ENCODE assay signal across 10 cellular contexts in the genomic region with DNA sequence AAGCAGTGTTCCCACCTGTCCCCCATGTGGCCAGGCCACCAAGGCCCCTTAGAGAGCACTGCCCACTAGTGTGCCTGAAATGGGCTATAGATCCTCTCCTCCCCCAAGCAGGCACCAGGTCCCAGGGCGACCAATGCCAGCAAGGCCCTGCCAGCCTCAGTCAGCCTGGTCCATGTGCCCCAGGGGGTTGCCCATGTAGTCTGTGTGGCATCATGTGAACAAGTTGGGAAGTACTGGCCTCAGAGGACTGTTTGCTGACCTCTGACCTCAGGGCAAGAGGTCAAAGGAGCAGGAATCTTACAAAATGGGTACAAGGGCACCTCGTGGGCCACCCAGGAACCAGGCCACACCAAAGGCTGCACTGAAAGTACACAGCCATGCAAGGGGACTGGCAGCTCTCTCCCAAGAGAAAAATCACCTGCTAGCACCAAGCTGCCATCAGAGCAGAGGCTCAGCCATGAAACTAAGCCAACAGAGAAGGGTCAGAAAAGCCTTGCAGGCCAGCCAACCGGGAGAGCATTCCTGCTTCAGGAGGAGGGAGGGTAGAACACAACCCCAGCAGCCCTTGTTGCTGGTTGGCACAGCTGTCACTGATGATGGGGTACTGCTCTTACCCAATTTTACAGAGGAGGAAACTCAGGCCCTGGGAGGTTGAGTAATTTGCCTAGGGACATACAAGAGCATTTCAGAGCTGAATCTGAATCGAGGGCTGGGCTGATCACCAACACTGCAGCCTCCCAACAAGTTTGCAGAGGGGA. TPM values are rescaled to one million over a fixed set of nuclear protein-coding genes. Genes with fewer than 3 reads are reported as not detected.
DNase-seq lines count a peak whose midpoint lies in the region; ATAC-seq and TF ChIP-seq lines count a peak whose summit lies in the region.
"Had no signal": no experiment of that assay in that cellular context is flagged by ENCODE, and none has a peak within 500 bp of the region (broad histone marks: within the 10 kb centered on the region; RNA-seq: fewer than 3 reads in every experiment).

No MANE protein-coding gene starts in this region.

- peaks cover 46% of the 10 kb centered on the region for H3K4me1 Mint-ChIP-seq in activated T-helper 2 cell treated with anti-CD3 and anti-CD28 coated beads, Interferon-gamma antibody, Interleukin-2, Interleukin-4, amounts not matched to agents 10 μg/mL and 5 μg/mL and 100 μg/mL, durations not matched to agents 14 hours and 24 hours and 36 hours (ENCODE audit: low read depth)

- no peak overlapping the region for H3K4me3 Mint-ChIP-seq in activated T-helper 2 cell treated with anti-CD3 and anti-CD28 coated beads, Interferon-gamma antibody, Interleukin-2, Interleukin-4, amounts not matched to agents 10 μg/mL and 5 μg/mL and 100 μg/mL, durations not matched to agents 14 hours and 24 hours and 36 hours (ENCODE audit: low read depth)

- intact Hi-C loops in activated T-helper 2 cell treated with anti-CD3 and anti-CD28 coated beads, Interferon-gamma antibody, Interleukin-2, Interleukin-4, amounts not matched to agents 10 μg/mL and 5 μg/mL and 100 μg/mL, durations not matched to agents 14 hours and 24 hours and 36 hours (cut with micrococcal nuclease): no loop called here
- intact Hi-C loops in left lung (cut with DNase I): no loop called here

- TF ChIP-seq CTCF in left lung (IDR thresholded peaks at IDR 0.05): no peak

- H3K27ac Mint-ChIP-seq in activated T-helper 2 cell treated with anti-CD3 and anti-CD28 coated beads, Interferon-gamma antibody, Interleukin-2, Interleukin-4, amounts not matched to agents 10 μg/mL and 5 μg/mL and 100 μg/mL, durations not matched to agents 14 hours and 24 hours and 36 hours: peak overlapping the region; percentile 68

- peaks cover 1 to 62% of the 10 kb centered on the region in 2 donors for H3K4me1 ChIP-seq in left lung

- no peaks in the 10 kb centered on the region for H3K36me3 ChIP-seq in left lung
- H3K36me3 ChIP-seq: brain microvascular endothelial cell had no signal

- no peak overlapping the region for H3K4me3 ChIP-seq in left lung

- H3K36me3 Mint-ChIP-seq in activated T-helper 2 cell treated with anti-CD3 and anti-CD28 coated beads, Interferon-gamma antibody, Interleukin-2, Interleukin-4, amounts not matched to agents 10 μg/mL and 5 μg/mL and 100 μg/mL, durations not matched to agents 14 hours and 24 hours and 36 hours (ENCODE audit: low read depth): no peaks in the 10 kb centered on the region

- H3K27me3 ChIP-seq in left lung: no peaks in the 10 kb centered on the region
- H3K27me3 ChIP-seq: brain microvascular endothelial cell had no signal

- H3K9me3 ChIP-seq in left lung: no peaks in the 10 kb centered on the region

- no peaks in the 10 kb centered on the region for H3K9me3 Mint-ChIP-seq in activated T-helper 2 cell treated with anti-CD3 and anti-CD28 coated beads, Interferon-gamma antibody, Interleukin-2, Interleukin-4, amounts not matched to agents 10 μg/mL and 5 μg/mL and 100 μg/mL, durations not matched to agents 14 hours and 24 hours and 36 hours

- ATAC-seq in left lung: peak; percentile 65
- ATAC-seq in HG03565 (IDR thresholded peaks at IDR 0.05; ENCODE audit: unreplicated experiment): no peak
- ATAC-seq in stimulated activated naive CD8-positive, alpha-beta T cell treated with anti-CD3 and anti-CD28 coated beads, Interleukin-15, Interleukin-2, amounts not matched to agents 100 U/mL and 50 U/mL, for 24 hours: no peak

- peak overlapping the region in 1 of 2 donors; percentile 81 for H3K27ac ChIP-seq in left lung
- H3K27ac ChIP-seq: brain microvascular endothelial cell had no signal

- H3K27me3 Mint-ChIP-seq in activated T-helper 2 cell treated with anti-CD3 and anti-CD28 coated beads, Interferon-gamma antibody, Interleukin-2, Interleukin-4, amounts not matched to agents 10 μg/mL and 5 μg/mL and 100 μg/mL, durations not matched to agents 14 hours and 24 hours and 36 hours (ENCODE audit: low read depth): no peaks in the 10 kb centered on the region

- in situ Hi-C loops in ACHN (cut with HindIII; ENCODE audit: low pct_ligation_motif_present, low pct_unique_long_range_greater_than_20kb, low sequenced_read_pairs): no loop called here

- DNase-seq in AML-193 (lab: John Stamatoyannopoulos, UW) (peak; percentile 95 to 97), LHCN-M2 (ENCODE audit: low read depth) (peak; percentile 83), left lung (peak; percentile 63 to 71), ACHN (no peak)
- no peak for DNase-seq in activated T-helper 2 cell treated with anti-CD3 and anti-CD28 coated beads, Interferon-gamma antibody, Interleukin-2, Interleukin-4, amounts not matched to agents 10 μg/mL and 5 μg/mL and 100 μg/mL, durations not matched to agents 14 hours and 24 hours and 36 hours (ENCODE audit: low spot score)
- no peak for DNase-seq in effector CD8-positive, alpha-beta T cell (lab: John Stamatoyannopoulos, UW)
- DNase-seq in stimulated activated naive CD8-positive, alpha-beta T cell treated with anti-CD3 and anti-CD28 coated beads, Interleukin-15, Interleukin-2, amounts not matched to agents 100 U/mL and 50 U/mL, for 24 hours: no peak
- DNase-seq: brain microvascular endothelial cell, DMS79 had no signal

RNA-seq across cellular contexts. Expression of a gene that starts 5.2 kb away (rescaled TPM):
- total RNA-seq in LHCN-M2 (2014; rRNA removed) (32.1 and 36.1 TPM in 2 replicates), left lung (100 to 1,000 TPM; 114 TPM)
- 30.9 TPM for polyA plus RNA-seq in LHCN-M2 (2012)
- total RNA-seq in activated T-helper 2 cell treated with anti-CD3 and anti-CD28 coated beads, Interferon-gamma antibody, Interleukin-2, Interleukin-4, amounts not matched to agents 10 μg/mL and 5 μg/mL and 100 μg/mL, durations not matched to agents 14 hours and 24 hours and 36 hours: 564 and 570 TPM in 2 replicates

RNA-seq across cellular contexts. Expression of a gene that starts 21.2 kb away (rescaled TPM):
- 0.34 and 0.64 TPM in 2 replicates for total RNA-seq in LHCN-M2 (2014; rRNA removed)
- polyA plus RNA-seq in LHCN-M2 (2012): 0.33 TPM
- total RNA-seq in activated T-helper 2 cell treated with anti-CD3 and anti-CD28 coated beads, Interferon-gamma antibody, Interleukin-2, Interleukin-4, amounts not matched to agents 10 μg/mL and 5 μg/mL and 100 μg/mL, durations not matched to agents 14 hours and 24 hours and 36 hours: 51.9 and 55.8 TPM in 2 replicates
- 10 to 100 TPM; 37.6 to 65.2 TPM for total RNA-seq in left lung

RNA-seq across cellular contexts. Expression of a gene that starts 40.0 kb away (rescaled TPM):
- total RNA-seq in LHCN-M2 (2014; rRNA removed): 5.4 and 6.6 TPM in 2 replicates
- 10.1 TPM for polyA plus RNA-seq in LHCN-M2 (2012)
- total RNA-seq in activated T-helper 2 cell treated with anti-CD3 and anti-CD28 coated beads, Interferon-gamma antibody, Interleukin-2, Interleukin-4, amounts not matched to agents 10 μg/mL and 5 μg/mL and 100 μg/mL, durations not matched to agents 14 hours and 24 hours and 36 hours: 200 and 201 TPM in 2 replicates
- total RNA-seq in left lung: 10 to 100 TPM; 78.6 to 86.3 TPM

Comparison
In these comparisons a context has a peak if more than half of its experiments do, and no peak if none do; other contexts are left out.
1. DNase-seq: peak in AML-193 (2 of 2), LHCN-M2 (single experiment) and left lung (2 of 2); none in activated T-helper 2 cell treated with anti-CD3 and anti-CD28 coated beads, Interferon-gamma antibody, Interleukin-2, Interleukin-4, amounts not matched to agents 10 μg/mL and 5 μg/mL and 100 μg/mL, durations not matched to agents 14 hours and 24 hours and 36 hours (single experiment), effector CD8-positive, alpha-beta T cell (single experiment), stimulated activated naive CD8-positive, alpha-beta T cell treated with anti-CD3 and anti-CD28 coated beads, Interleukin-15, Interleukin-2, amounts not matched to agents 100 U/mL and 50 U/mL, for 24 hours (single experiment) and ACHN (single experiment).
2. RNA of a gene that starts 21.2 kb away (total RNA-seq): 37.6 to 65.2 TPM in left lung and 51.9 to 55.8 TPM in activated T-helper 2 cell treated with anti-CD3 and anti-CD28 coated beads, Interferon-gamma antibody, Interleukin-2, Interleukin-4, amounts not matched to agents 10 μg/mL and 5 μg/mL and 100 μg/mL, durations not matched to agents 14 hours and 24 hours and 36 hours; 0.34 to 0.64 TPM in LHCN-M2; every median in the first group is over 10 times any median in the second.
3. RNA of a gene that starts 40.0 kb away (total RNA-seq): 200 to 201 TPM in activated T-helper 2 cell treated with anti-CD3 and anti-CD28 coated beads, Interferon-gamma antibody, Interleukin-2, Interleukin-4, amounts not matched to agents 10 μg/mL and 5 μg/mL and 100 μg/mL, durations not matched to agents 14 hours and 24 hours and 36 hours and 78.6 to 86.3 TPM in left lung; 5.4 to 6.6 TPM in LHCN-M2; every median in the first group is over 10 times any median in the second.